ENCODE assay signal across 13 cellular contexts in genomic region chr5:159819671-159820411, GRCh38.
DNase-seq lines count a peak whose midpoint lies in the region; ATAC-seq and TF ChIP-seq lines count a peak whose summit lies in the region.
"Had no signal": no experiment of that assay in that cellular context is flagged by ENCODE, and none has a peak within 500 bp of the region (broad histone marks: within the 10 kb centered on the region; RNA-seq: fewer than 3 reads in every experiment).

No MANE protein-coding gene starts in this region.

- H3K4me1 Mint-ChIP-seq in osteocyte (ENCODE audit: unreplicated experiment), result peaks cover 14% of the 10 kb centered on the region
- H3K4me1 Mint-ChIP-seq: IgD-negative memory B cell had no signal

- no peaks in the 10 kb centered on the region for H3K9me3 Mint-ChIP-seq in osteocyte (ENCODE audit: unreplicated experiment)
- H3K9me3 Mint-ChIP-seq: CD4-positive, alpha-beta T cell had no signal

- DNase-seq in GM23248 (peak; percentile 82), body of pancreas (peak; percentile 13 to 58 (median 33)), islet precursor cell (peak; percentile 57), smooth muscle cell of the brain vasculature (ENCODE audit: low read depth, low spot score) (peak; percentile 68), germinal center (ENCODE audit: low spot score) (no peak), NCI-H1417 (lab: John Stamatoyannopoulos, UW) (no peak), osteocyte (ENCODE audit: extremely low spot score, unreplicated experiment) (no peak)
- DNase-seq: activated CD4-positive, alpha-beta T cell treated with anti-CD3 and anti-CD28 coated beads for 4 hours; CD4-positive, alpha-beta T cell; NCI-H446 treated with DMSO at 0.1 percent for 48 hours had no signal

- WGBS in GM23248 (ENCODE audit: low coverage in 1 of 2, low lambda C conversion rate in 2 of 2, missing lambda C conversion rate in 2 of 2), 2 experiments, result 24 to 31% methylated on average over 8 of the region's 8 CpGs
- 37 to 52% methylated on average over 8 of the region's 8 CpGs for whole genome bisulfite sequencing in body of pancreas, 2 donors

- H3K27ac ChIP-seq in GM23248 (no peak overlapping the region), body of pancreas (peak overlapping the region in 1 of 4 donors; percentile 39)

- H3K79me2 ChIP-seq in GM23248 (ENCODE audit: insufficient read depth), result no peaks in the 10 kb centered on the region

- no peak for TF ChIP-seq CTCF in body of pancreas (IDR thresholded peaks at IDR 0.05)
- no peak for TF ChIP-seq CTCF in osteocyte (IDR thresholded peaks at IDR 0.05)

- 0 out of 2 replicates have a peak, but pooled peaks cover 4% of the 10 kb centered on the region for H3F3A ChIP-seq in GM23248 (ENCODE audit: insufficient read depth)

- no peaks in the 10 kb centered on the region for H3K36me3 Mint-ChIP-seq in osteocyte (ENCODE audit: unreplicated experiment)
- H3K36me3 Mint-ChIP-seq: activated naive CD8-positive, alpha-beta T cell; IgD-negative memory B cell had no signal

- no peak overlapping the region for H2AFZ ChIP-seq in GM23248

- no peaks in the 10 kb centered on the region for H3K9me3 ChIP-seq in GM23248 (ENCODE audit: low read depth)
- H3K9me3 ChIP-seq in body of pancreas, result no peaks in the 10 kb centered on the region

- intact Hi-C loops in body of pancreas (cut with DNase I), result no loop called here

- no peaks in the 10 kb centered on the region for H3K36me3 ChIP-seq in GM23248 (ENCODE audit: low read depth)
- H3K36me3 ChIP-seq in body of pancreas (replicated peaks in 1 of 2; ENCODE audit: insufficient read depth in 1 of 2, low read depth in 2 of 2), result no peaks in the 10 kb centered on the region

- H3K4me1 ChIP-seq in GM23248 (ENCODE audit: insufficient read depth) (peaks cover 17% of the 10 kb centered on the region), body of pancreas (no peaks in the 10 kb centered on the region)

- no peak for TF ChIP-seq POLR2A in body of pancreas (IDR thresholded peaks at IDR 0.05)

- no peaks in the 10 kb centered on the region for H4K20me1 ChIP-seq in GM23248 (ENCODE audit: insufficient read depth)

- ATAC-seq in body of pancreas (peak; percentile 50), GM21737 (IDR thresholded peaks at IDR 0.05; ENCODE audit: unreplicated experiment) (no peak)

- H3K27me3 Mint-ChIP-seq in osteocyte (ENCODE audit: unreplicated experiment), result peaks cover 17% of the 10 kb centered on the region
- H3K27me3 Mint-ChIP-seq: CD4-positive, alpha-beta T cell had no signal

- H3K27ac Mint-ChIP-seq in osteocyte (ENCODE audit: unreplicated experiment), result no peak overlapping the region
- H3K27ac Mint-ChIP-seq: activated naive CD8-positive, alpha-beta T cell; CD4-positive, alpha-beta T cell; IgD-negative memory B cell had no signal

- no peak overlapping the region for H3K4me3 Mint-ChIP-seq in osteocyte (ENCODE audit: unreplicated experiment)
- H3K4me3 Mint-ChIP-seq: activated naive CD8-positive, alpha-beta T cell; CD4-positive, alpha-beta T cell had no signal

- H3K9me2 ChIP-seq in GM23248 (ENCODE audit: insufficient read depth), result no peaks in the 10 kb centered on the region

- H3K9ac ChIP-seq in GM23248, result no peak overlapping the region

- no peaks in the 10 kb centered on the region for H3K27me3 ChIP-seq in GM23248 (replicated peaks; ENCODE audit: insufficient read depth)
- H3K27me3 ChIP-seq in body of pancreas, result no peaks in the 10 kb centered on the region

- in situ Hi-C loops in GM23248 (cut with MboI), result no loop called here

- H3K4me3 ChIP-seq in GM23248 (no peak overlapping the region), body of pancreas (no peak overlapping the region)

- H3K4me2 ChIP-seq in GM23248 (ENCODE audit: unreplicated experiment), result no peak overlapping the region

Comparison
In these comparisons a context has a peak if more than half of its experiments do, and no peak if none do; other contexts are left out.
1. DNase-seq: peak in GM23248 (single experiment), body of pancreas (4 of 4), islet precursor cell (single experiment) and smooth muscle cell of the brain vasculature (single experiment); none in germinal center (single experiment), NCI-H1417 (0 of 3) and osteocyte (single experiment).